Comparison of ENCODE assay signal across 1 cellular context in genomic region chr19:47230122-47230920, GRCh38.
A peak's percentile ranks its signal among the peaks of the same experiment; 100 is the strongest.
TF ChIP-seq lines count a peak whose summit lies in the region.

No MANE protein-coding gene starts in this region.

TF ChIP-seq in K562, 482 proteins besides CTCF, POLR2A, EP300 and RAD21 (continued from another document and continues in another):
- TF ChIP-seq GATAD2B (IDR thresholded peaks at IDR 0.05; ENCODE audit: borderline replicate concordance): peak; percentile 91; the same call in 1 of the 2 replicates
- TF ChIP-seq CCAR2 (IDR thresholded peaks at IDR 0.05; ENCODE audit: low read depth, low read length): no peak
- no peak for TF ChIP-seq DNMT1 (IDR thresholded peaks at IDR 0.05)
- no peak for TF ChIP-seq E2F3 (CRISPR knock-in tag; IDR thresholded peaks at IDR 0.05)
- TF ChIP-seq PHB (CRISPR knock-in tag; IDR thresholded peaks at IDR 0.05): 0 out of 2 replicates have a peak, but pooled peaks have one; percentile 27
- no peak for TF ChIP-seq MYBL2 (IDR thresholded peaks at IDR 0.05; ENCODE audit: low read depth)
- TF ChIP-seq MYBL2 (CRISPR knock-in tag; IDR thresholded peaks at IDR 0.05; ENCODE audit: borderline replicate concordance): no peak
- 0 out of 2 replicates have a peak, but pooled peaks have one; percentile 39 for TF ChIP-seq ZBTB17 (CRISPR knock-in tag; IDR thresholded peaks at IDR 0.05)
- TF ChIP-seq MLLT1 (IDR thresholded peaks at IDR 0.05): peak; percentile 72 to 76; a peak in 3 of 4 replicates
- no peak for TF ChIP-seq CBX2 (IDR thresholded peaks at IDR 0.05; ENCODE audit: insufficient read depth, low read length, poor library complexity, severe bottlenecking)
- no peak for TF ChIP-seq USF1 (CRISPR knock-in tag; IDR thresholded peaks at IDR 0.05)
- TF ChIP-seq SIN3B (IDR thresholded peaks at IDR 0.05; ENCODE audit: low read depth): 0 out of 2 replicates have a peak, but pooled peaks have one; percentile 40
- no peak for TF ChIP-seq AFF1 (IDR thresholded peaks at IDR 0.05; ENCODE audit: low read depth in 1 of 2, partially characterized antibody in 2 of 2)
- no peak; the same call in 1 of the 2 replicates for TF ChIP-seq LARP7 (IDR thresholded peaks at IDR 0.05)
- no peak for TF ChIP-seq SOX6 (IDR thresholded peaks at IDR 0.05)
- no peak for TF ChIP-seq CREBBP (IDR thresholded peaks at IDR 0.05; ENCODE audit: low read depth, low read length)
- TF ChIP-seq SMARCA5 (IDR thresholded peaks at IDR 0.05): peak; percentile 94
- TF ChIP-seq GATA2 (CRISPR knock-in tag; IDR thresholded peaks at IDR 0.05): no peak
- no peak for TF ChIP-seq ZNF695 (CRISPR knock-in tag; IDR thresholded peaks at IDR 0.05)
- TF ChIP-seq ZNF134 (CRISPR knock-in tag; conservative IDR thresholded peaks at IDR 0.05): no peak
- no peak for TF ChIP-seq ELK1 (CRISPR knock-in tag; IDR thresholded peaks at IDR 0.05)
- TF ChIP-seq ARID3B (CRISPR knock-in tag; IDR thresholded peaks at IDR 0.05; ENCODE audit: borderline replicate concordance): no peak
- TF ChIP-seq SMAD4 (CRISPR knock-in tag; conservative IDR thresholded peaks at IDR 0.05): no peak; the same call in none of the 2 replicates
- no peak for TF ChIP-seq ZNF431 (CRISPR knock-in tag; IDR thresholded peaks at IDR 0.05)
- TF ChIP-seq ZNF212 (CRISPR knock-in tag; IDR thresholded peaks at IDR 0.05): no peak
- no peak for TF ChIP-seq ZNF655 (CRISPR knock-in tag; IDR thresholded peaks at IDR 0.05)
- TF ChIP-seq MAZ (CRISPR knock-in tag; conservative IDR thresholded peaks at IDR 0.05 in 1 of 2, IDR thresholded peaks at IDR 0.05 in 1 of 2): peak; percentile 77 to 93; a peak in 3 of 4 replicates
- 0 out of 2 replicates have a peak, but pooled peaks have one; percentile 12 for TF ChIP-seq TCF7 (IDR thresholded peaks at IDR 0.05; ENCODE audit: borderline replicate concordance)
- no peak for TF ChIP-seq SP2 (IDR thresholded peaks at IDR 0.05; ENCODE audit: extremely low read depth, low read depth, low read length, poor library complexity, severe bottlenecking)
- TF ChIP-seq RNF2 (IDR thresholded peaks at IDR 0.05): peak; percentile 47; the same call in 1 of the 2 replicates
- peak; percentile 60 for TF ChIP-seq MYC (IDR thresholded peaks at IDR 0.05; ENCODE audit: low read depth, low read length)
- TF ChIP-seq MYC (CRISPR knock-in tag; IDR thresholded peaks at IDR 0.05; ENCODE audit: borderline replicate concordance, low read depth): no peak
- TF ChIP-seq FOXJ3 (CRISPR knock-in tag; IDR thresholded peaks at IDR 0.05): no peak
- 0 out of 2 replicates have a peak, but pooled peaks have one; percentile 22 for TF ChIP-seq JUN (IDR thresholded peaks at IDR 0.05; ENCODE audit: borderline replicate concordance, low read depth, low read length)
- no peak for TF ChIP-seq JUN (CRISPR knock-in tag; IDR thresholded peaks at IDR 0.05; ENCODE audit: borderline replicate concordance)
- no peak for TF ChIP-seq HDGF (IDR thresholded peaks at IDR 0.05)
- no peak for TF ChIP-seq E2F4 (CRISPR knock-in tag; IDR thresholded peaks at IDR 0.05; ENCODE audit: low read depth)
- TF ChIP-seq NR4A1 (CRISPR knock-in tag; IDR thresholded peaks at IDR 0.05): no peak
- 0 out of 2 replicates have a peak, but pooled peaks have one; percentile 54 for TF ChIP-seq NR4A1 (tag; IDR thresholded peaks at IDR 0.05)
- peak in 1 of 2 experiments; percentile 66; a peak in 1 of 4 replicates for TF ChIP-seq KDM4B (IDR thresholded peaks at IDR 0.05; ENCODE audit: borderline replicate concordance in 2 of 2, low read depth in 1 of 2)
- TF ChIP-seq ESRRA (IDR thresholded peaks at IDR 0.05; ENCODE audit: borderline replicate concordance, low read depth): 0 out of 2 replicates have a peak, but pooled peaks have one; percentile 11
- TF ChIP-seq KLF16 (IDR thresholded peaks at IDR 0.05): 0 out of 2 replicates have a peak, but pooled peaks have one; percentile 16
- TF ChIP-seq E4F1 (CRISPR knock-in tag; IDR thresholded peaks at IDR 0.05; ENCODE audit: borderline replicate concordance): no peak
- no peak for TF ChIP-seq POLR2AphosphoS2 (IDR thresholded peaks at IDR 0.05; ENCODE audit: low read length)
